Comparison of ENCODE assay signal across 1 cellular context in genomic region chr2:25342372-25343186, GRCh38.
TF ChIP-seq lines count a peak whose summit lies in the region.

No MANE protein-coding gene starts in this region.

TF ChIP-seq in HEK293, 187 proteins besides CTCF, POLR2A, EP300 and RAD21 (continued from another document and continues in another):
- TF ChIP-seq ZNF398 (tag by site-specific recombination; IDR thresholded peaks at IDR 0.05): peak; percentile 19; the same call in 1 of the 2 replicates
- no peak for TF ChIP-seq BCL11B (tag by site-specific recombination; IDR thresholded peaks at IDR 0.05; ENCODE audit: low read depth)
- no peak for TF ChIP-seq ZNF624 (tag by site-specific recombination; IDR thresholded peaks at IDR 0.05)
- TF ChIP-seq WT1 (tag by site-specific recombination; IDR thresholded peaks at IDR 0.05): no peak
- TF ChIP-seq, protein P1, sequence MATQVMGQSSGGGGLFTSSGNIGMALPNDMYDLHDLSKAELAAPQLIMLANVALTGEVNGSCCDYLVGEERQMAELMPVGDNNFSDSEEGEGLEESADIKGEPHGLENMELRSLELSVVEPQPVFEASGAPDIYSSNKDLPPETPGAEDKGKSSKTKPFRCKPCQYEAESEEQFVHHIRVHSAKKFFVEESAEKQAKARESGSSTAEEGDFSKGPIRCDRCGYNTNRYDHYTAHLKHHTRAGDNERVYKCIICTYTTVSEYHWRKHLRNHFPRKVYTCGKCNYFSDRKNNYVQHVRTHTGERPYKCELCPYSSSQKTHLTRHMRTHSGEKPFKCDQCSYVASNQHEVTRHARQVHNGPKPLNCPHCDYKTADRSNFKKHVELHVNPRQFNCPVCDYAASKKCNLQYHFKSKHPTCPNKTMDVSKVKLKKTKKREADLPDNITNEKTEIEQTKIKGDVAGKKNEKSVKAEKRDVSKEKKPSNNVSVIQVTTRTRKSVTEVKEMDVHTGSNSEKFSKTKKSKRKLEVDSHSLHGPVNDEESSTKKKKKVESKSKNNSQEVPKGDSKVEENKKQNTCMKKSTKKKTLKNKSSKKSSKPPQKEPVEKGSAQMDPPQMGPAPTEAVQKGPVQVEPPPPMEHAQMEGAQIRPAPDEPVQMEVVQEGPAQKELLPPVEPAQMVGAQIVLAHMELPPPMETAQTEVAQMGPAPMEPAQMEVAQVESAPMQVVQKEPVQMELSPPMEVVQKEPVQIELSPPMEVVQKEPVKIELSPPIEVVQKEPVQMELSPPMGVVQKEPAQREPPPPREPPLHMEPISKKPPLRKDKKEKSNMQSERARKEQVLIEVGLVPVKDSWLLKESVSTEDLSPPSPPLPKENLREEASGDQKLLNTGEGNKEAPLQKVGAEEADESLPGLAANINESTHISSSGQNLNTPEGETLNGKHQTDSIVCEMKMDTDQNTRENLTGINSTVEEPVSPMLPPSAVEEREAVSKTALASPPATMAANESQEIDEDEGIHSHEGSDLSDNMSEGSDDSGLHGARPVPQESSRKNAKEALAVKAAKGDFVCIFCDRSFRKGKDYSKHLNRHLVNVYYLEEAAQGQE (tag by site-specific recombination; IDR thresholded peaks at IDR 0.05): peak; percentile 99
- no peak for TF ChIP-seq ZNF2 (tag by site-specific recombination; IDR thresholded peaks at IDR 0.05)
- TF ChIP-seq SALL2 (tag by site-specific recombination; IDR thresholded peaks at IDR 0.05; ENCODE audit: borderline replicate concordance): no peak
- peak; percentile 56; the same call in 1 of the 2 replicates for TF ChIP-seq PRDM10 (tag by site-specific recombination; IDR thresholded peaks at IDR 0.05)
- no peak for TF ChIP-seq ZNF184 (tag by site-specific recombination; IDR thresholded peaks at IDR 0.05)
- TF ChIP-seq ZNF362 (tag by site-specific recombination; IDR thresholded peaks at IDR 0.05): no peak
- peak; percentile 72 for TF ChIP-seq ZSCAN30 (tag by site-specific recombination; IDR thresholded peaks at IDR 0.05)
- peak; percentile 75 for TF ChIP-seq GLIS1 (tag by site-specific recombination; IDR thresholded peaks at IDR 0.05)
- no peak for TF ChIP-seq ZNF596 (tag by site-specific recombination; IDR thresholded peaks at IDR 0.05)
- peak; percentile 41; the same call in 1 of the 2 replicates for TF ChIP-seq SP7 (tag by site-specific recombination; IDR thresholded peaks at IDR 0.05)
- no peak for TF ChIP-seq ZNF518A (tag by site-specific recombination; conservative IDR thresholded peaks at IDR 0.05; ENCODE audit: low read depth)
- TF ChIP-seq ZSCAN23 (tag by site-specific recombination; IDR thresholded peaks at IDR 0.05): no peak
- TF ChIP-seq ZNF660 (tag by site-specific recombination; IDR thresholded peaks at IDR 0.05): peak; percentile 56; the same call in 1 of the 2 replicates
- no peak for TF ChIP-seq ZNF544 (tag by site-specific recombination; IDR thresholded peaks at IDR 0.05)
- no peak for TF ChIP-seq ZNF645 (tag by site-specific recombination; IDR thresholded peaks at IDR 0.05)
- TF ChIP-seq ZNF202 (tag by site-specific recombination; IDR thresholded peaks at IDR 0.05; ENCODE audit: borderline replicate concordance): 0 out of 2 replicates have a peak, but pooled peaks have one; percentile 31
- TF ChIP-seq YY1 (tag by site-specific recombination; IDR thresholded peaks at IDR 0.05): no peak
- TF ChIP-seq ZNF214 (tag by site-specific recombination; IDR thresholded peaks at IDR 0.05; ENCODE audit: borderline replicate concordance): no peak
- TF ChIP-seq, protein P2, sequence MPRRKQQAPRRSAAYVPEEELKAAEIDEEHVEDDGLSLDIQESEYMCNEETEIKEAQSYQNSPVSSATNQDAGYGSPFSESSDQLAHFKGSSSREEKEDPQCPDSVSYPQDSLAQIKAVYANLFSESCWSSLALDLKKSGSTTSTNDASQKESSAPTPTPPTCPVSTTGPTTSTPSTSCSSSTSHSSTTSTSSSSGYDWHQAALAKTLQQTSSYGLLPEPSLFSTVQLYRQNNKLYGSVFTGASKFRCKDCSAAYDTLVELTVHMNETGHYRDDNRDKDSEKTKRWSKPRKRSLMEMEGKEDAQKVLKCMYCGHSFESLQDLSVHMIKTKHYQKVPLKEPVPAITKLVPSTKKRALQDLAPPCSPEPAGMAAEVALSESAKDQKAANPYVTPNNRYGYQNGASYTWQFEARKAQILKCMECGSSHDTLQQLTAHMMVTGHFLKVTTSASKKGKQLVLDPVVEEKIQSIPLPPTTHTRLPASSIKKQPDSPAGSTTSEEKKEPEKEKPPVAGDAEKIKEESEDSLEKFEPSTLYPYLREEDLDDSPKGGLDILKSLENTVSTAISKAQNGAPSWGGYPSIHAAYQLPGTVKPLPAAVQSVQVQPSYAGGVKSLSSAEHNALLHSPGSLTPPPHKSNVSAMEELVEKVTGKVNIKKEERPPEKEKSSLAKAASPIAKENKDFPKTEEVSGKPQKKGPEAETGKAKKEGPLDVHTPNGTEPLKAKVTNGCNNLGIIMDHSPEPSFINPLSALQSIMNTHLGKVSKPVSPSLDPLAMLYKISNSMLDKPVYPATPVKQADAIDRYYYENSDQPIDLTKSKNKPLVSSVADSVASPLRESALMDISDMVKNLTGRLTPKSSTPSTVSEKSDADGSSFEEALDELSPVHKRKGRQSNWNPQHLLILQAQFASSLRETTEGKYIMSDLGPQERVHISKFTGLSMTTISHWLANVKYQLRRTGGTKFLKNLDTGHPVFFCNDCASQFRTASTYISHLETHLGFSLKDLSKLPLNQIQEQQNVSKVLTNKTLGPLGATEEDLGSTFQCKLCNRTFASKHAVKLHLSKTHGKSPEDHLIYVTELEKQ (tag by site-specific recombination; IDR thresholded peaks at IDR 0.05; ENCODE audit: borderline replicate concordance): no peak
- TF ChIP-seq GLIS2 (tag by site-specific recombination; IDR thresholded peaks at IDR 0.05): peak; percentile 83
- no peak for TF ChIP-seq ZNF621 (tag by site-specific recombination; IDR thresholded peaks at IDR 0.05)
- no peak for TF ChIP-seq ZNF133 (tag by site-specific recombination; IDR thresholded peaks at IDR 0.05)
- TF ChIP-seq ZBTB48 (tag by site-specific recombination; IDR thresholded peaks at IDR 0.05): no peak
- no peak for TF ChIP-seq ZBTB49 (tag by site-specific recombination; IDR thresholded peaks at IDR 0.05; ENCODE audit: low read depth)
- no peak for TF ChIP-seq ZNF521 (tag by site-specific recombination; IDR thresholded peaks at IDR 0.05)
- TF ChIP-seq, protein P3, sequence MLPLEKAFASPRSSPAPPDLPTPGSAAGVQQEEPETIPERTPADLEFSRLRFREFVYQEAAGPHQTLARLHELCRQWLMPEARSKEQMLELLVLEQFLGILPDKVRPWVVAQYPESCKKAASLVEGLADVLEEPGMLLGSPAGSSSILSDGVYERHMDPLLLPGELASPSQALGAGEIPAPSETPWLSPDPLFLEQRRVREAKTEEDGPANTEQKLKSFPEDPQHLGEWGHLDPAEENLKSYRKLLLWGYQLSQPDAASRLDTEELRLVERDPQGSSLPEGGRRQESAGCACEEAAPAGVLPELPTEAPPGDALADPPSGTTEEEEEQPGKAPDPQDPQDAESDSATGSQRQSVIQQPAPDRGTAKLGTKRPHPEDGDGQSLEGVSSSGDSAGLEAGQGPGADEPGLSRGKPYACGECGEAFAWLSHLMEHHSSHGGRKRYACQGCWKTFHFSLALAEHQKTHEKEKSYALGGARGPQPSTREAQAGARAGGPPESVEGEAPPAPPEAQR (tag by site-specific recombination; IDR thresholded peaks at IDR 0.05): no peak
